Comparison of ENCODE assay signal across 1 cellular context in the genomic region with DNA sequence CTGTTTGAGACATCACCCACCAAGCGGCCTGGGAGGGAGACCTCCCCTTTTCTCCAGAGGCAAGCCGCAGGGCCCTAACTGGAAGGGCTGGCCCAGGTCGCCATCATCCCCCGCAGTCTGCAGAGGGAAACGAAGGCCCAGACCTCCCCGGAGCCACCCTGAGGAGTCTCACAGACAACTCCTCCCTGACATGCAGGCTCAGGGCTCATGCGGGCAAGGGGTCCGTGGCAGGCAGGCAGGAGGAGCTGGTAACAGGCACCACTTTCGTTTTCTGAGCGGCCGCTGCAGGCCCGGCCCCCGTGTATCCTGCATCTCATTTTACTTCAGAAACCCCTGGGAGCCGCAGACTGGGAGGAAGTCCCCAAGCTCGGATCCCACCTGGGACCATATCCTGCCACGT.
TF ChIP-seq lines count a peak whose summit lies in the region.

No MANE protein-coding gene starts in this region.

TF ChIP-seq in HepG2, 621 proteins besides CTCF, POLR2A, EP300 and RAD21 (continued from another document):
- TF ChIP-seq, protein P1, sequence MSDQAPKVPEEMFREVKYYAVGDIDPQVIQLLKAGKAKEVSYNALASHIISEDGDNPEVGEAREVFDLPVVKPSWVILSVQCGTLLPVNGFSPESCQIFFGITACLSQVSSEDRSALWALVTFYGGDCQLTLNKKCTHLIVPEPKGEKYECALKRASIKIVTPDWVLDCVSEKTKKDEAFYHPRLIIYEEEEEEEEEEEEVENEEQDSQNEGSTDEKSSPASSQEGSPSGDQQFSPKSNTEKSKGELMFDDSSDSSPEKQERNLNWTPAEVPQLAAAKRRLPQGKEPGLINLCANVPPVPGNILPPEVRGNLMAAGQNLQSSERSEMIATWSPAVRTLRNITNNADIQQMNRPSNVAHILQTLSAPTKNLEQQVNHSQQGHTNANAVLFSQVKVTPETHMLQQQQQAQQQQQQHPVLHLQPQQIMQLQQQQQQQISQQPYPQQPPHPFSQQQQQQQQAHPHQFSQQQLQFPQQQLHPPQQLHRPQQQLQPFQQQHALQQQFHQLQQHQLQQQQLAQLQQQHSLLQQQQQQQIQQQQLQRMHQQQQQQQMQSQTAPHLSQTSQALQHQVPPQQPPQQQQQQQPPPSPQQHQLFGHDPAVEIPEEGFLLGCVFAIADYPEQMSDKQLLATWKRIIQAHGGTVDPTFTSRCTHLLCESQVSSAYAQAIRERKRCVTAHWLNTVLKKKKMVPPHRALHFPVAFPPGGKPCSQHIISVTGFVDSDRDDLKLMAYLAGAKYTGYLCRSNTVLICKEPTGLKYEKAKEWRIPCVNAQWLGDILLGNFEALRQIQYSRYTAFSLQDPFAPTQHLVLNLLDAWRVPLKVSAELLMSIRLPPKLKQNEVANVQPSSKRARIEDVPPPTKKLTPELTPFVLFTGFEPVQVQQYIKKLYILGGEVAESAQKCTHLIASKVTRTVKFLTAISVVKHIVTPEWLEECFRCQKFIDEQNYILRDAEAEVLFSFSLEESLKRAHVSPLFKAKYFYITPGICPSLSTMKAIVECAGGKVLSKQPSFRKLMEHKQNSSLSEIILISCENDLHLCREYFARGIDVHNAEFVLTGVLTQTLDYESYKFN (CRISPR knock-in tag; conservative IDR thresholded peaks at IDR 0.05), result no peak
- TF ChIP-seq, protein P2, sequence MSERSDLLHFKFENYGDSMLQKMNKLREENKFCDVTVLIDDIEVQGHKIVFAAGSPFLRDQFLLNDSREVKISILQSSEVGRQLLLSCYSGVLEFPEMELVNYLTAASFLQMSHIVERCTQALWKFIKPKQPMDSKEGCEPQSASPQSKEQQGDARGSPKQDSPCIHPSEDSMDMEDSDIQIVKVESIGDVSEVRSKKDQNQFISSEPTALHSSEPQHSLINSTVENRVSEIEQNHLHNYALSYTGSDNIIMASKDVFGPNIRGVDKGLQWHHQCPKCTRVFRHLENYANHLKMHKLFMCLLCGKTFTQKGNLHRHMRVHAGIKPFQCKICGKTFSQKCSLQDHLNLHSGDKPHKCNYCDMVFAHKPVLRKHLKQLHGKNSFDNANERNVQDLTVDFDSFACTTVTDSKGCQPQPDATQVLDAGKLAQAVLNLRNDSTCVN (CRISPR knock-in tag; IDR thresholded peaks at IDR 0.05; ENCODE audit: borderline replicate concordance), result no peak
